In the genomic region with DNA sequence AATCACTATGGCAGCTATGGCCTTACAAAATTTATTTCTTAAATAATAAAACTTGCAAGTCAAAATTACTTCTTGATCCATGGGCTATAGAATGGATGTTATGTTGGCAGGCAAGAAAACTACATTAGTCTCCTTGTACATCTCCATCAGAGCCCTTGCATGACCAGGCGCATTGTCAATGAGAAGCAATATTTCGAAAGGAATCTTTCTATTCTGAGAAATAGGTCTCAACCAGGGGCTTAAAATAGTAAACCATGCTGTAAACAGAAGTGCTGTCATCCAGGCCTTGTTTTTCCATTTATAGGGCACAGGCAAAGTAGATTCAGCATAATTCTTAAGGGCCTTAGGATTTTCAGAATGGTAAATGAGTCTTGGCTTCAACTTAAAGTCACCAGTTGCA, we compare ENCODE assay signal across 24 cellular contexts.
"Had no signal": no experiment of that assay in that cellular context is flagged by ENCODE, and none has a peak within 500 bp of the region (broad histone marks: within the 10 kb centered on the region; RNA-seq: fewer than 3 reads in every experiment).

No MANE protein-coding gene starts in this region.

- ATAC-seq: left lung; lower lobe of right lung; naive thymus-derived CD8-positive, alpha-beta T cell; sciatic nerve; stimulated activated memory B cell treated with anti-CD40 and anti-IgM and Interleukin-4, amounts not matched to agents 10 μg/mL and 1 μg/mL and 100 μg/mL, for 72 hours; stimulated activated naive CD8-positive, alpha-beta T cell treated with anti-CD3 and anti-CD28 coated beads, Interleukin-15, Interleukin-2, amounts not matched to agents 100 U/mL and 50 U/mL, for 24 hours had no signal

- H3K36me3 ChIP-seq: colonic mucosa, left lung, lower lobe of right lung, ovary, spleen, tibial artery had no signal

- H3K27ac Mint-ChIP-seq: dendritic cell treated with granulocyte-macrophage colony-stimulating factor and Interleukin-4, amounts not matched to agents 40 ng/mL and 50 ng/mL, for 4 days; naive thymus-derived CD8-positive, alpha-beta T cell; stimulated activated memory B cell treated with anti-CD40 and anti-IgM and Interleukin-4, amounts not matched to agents 10 μg/mL and 1 μg/mL and 100 μg/mL, for 72 hours; type B pancreatic cell had no signal

- H3K36me3 Mint-ChIP-seq: naive thymus-derived CD8-positive, alpha-beta T cell; stimulated activated memory B cell treated with anti-CD40 and anti-IgM and Interleukin-4, amounts not matched to agents 10 μg/mL and 1 μg/mL and 100 μg/mL, for 72 hours; type B pancreatic cell had no signal

- H3K4me1 Mint-ChIP-seq: central memory CD8-positive, alpha-beta T cell; stimulated activated memory B cell treated with anti-CD40 and anti-IgM and Interleukin-4, amounts not matched to agents 10 μg/mL and 1 μg/mL and 100 μg/mL, for 72 hours had no signal

- H3K4me1 ChIP-seq: colonic mucosa, left lung, lower lobe of right lung, spleen, testis, tibial artery had no signal

- H3K4me3 ChIP-seq: colonic mucosa, hepatocyte, left lung, lower lobe of right lung, ovary, skin epidermis, spleen, testis, tibial artery had no signal

- H3K4me3 Mint-ChIP-seq: central memory CD8-positive, alpha-beta T cell; dendritic cell treated with granulocyte-macrophage colony-stimulating factor and Interleukin-4, amounts not matched to agents 40 ng/mL and 50 ng/mL, for 4 days; naive thymus-derived CD8-positive, alpha-beta T cell; stimulated activated memory B cell treated with anti-CD40 and anti-IgM and Interleukin-4, amounts not matched to agents 10 μg/mL and 1 μg/mL and 100 μg/mL, for 72 hours; type B pancreatic cell had no signal

- DNase-seq: colonic mucosa; effector memory CD4-positive, alpha-beta T cell; erythroblast; kidney; left lung; lower lobe of right lung; naive thymus-derived CD8-positive, alpha-beta T cell; occipital lobe; ovary; posterior cingulate gyrus; retina; spleen; stimulated activated CD4-positive, alpha-beta T cell treated with anti-CD3 and anti-CD28 coated beads, Interleukin-4, amount 100 ng/mL, for 4 hours; stimulated activated naive CD8-positive, alpha-beta T cell treated with anti-CD3 and anti-CD28 coated beads, Interleukin-15, Interleukin-2, amounts not matched to agents 100 U/mL and 50 U/mL, for 24 hours; substantia nigra; testis; tibial artery had no signal

- H3K9me3 Mint-ChIP-seq: central memory CD8-positive, alpha-beta T cell; dendritic cell treated with granulocyte-macrophage colony-stimulating factor and Interleukin-4, amounts not matched to agents 40 ng/mL and 50 ng/mL, for 4 days; naive thymus-derived CD8-positive, alpha-beta T cell; stimulated activated memory B cell treated with anti-CD40 and anti-IgM and Interleukin-4, amounts not matched to agents 10 μg/mL and 1 μg/mL and 100 μg/mL, for 72 hours; type B pancreatic cell had no signal

- H3K27ac ChIP-seq: colonic mucosa, hepatocyte, left lung, lower lobe of right lung, ovary, skin epidermis, spleen, testis, tibial artery had no signal

- H3K9me3 ChIP-seq: colonic mucosa, left lung, lower lobe of right lung, ovary, spleen, testis, tibial artery had no signal

- H3K27me3 ChIP-seq: colonic mucosa, left lung, ovary, spleen, testis, tibial artery had no signal
